ENCODE assay signal across 10 cellular contexts in the genomic region with DNA sequence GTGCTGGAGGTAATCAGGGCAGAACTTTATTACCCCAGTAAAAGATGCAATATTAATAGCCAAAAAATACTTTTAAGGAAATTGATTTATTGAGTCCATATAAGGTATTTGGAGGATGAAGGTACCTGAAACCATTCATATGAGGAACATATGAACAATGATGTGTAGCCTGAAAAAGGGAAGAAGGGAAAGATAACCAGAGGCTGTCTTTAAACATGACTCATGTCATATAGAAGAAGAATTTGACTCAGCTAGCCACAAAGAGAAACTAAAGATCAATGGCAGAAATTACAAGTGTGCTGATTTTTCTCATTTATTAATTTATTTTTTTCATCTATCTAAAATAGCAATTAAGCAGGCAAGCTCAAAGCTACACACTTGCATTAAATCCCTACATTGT.
DNase-seq lines count a peak whose midpoint lies in the region; ATAC-seq, FAIRE-seq and TF ChIP-seq lines count a peak whose summit lies in the region.
"Had no signal": no experiment of that assay in that cellular context is flagged by ENCODE, and none has a peak within 500 bp of the region (broad histone marks: within the 10 kb centered on the region; RNA-seq: fewer than 3 reads in every experiment).

No MANE protein-coding gene starts in this region.

- intact Hi-C loops in endothelial cell of umbilical vein (cut with micrococcal nuclease): no loop called here

- CTCF ChIA-PET in endothelial cell of umbilical vein (lab: Charles Lee): no interaction called here

- no peak overlapping the region for H3K4me2 ChIP-seq in endothelial cell of umbilical vein (ENCODE audit: insufficient read depth, low read length)

- no peaks in the 10 kb centered on the region for H3K79me2 ChIP-seq in endothelial cell of umbilical vein (ENCODE audit: control insufficient read depth, insufficient read depth, low read length)

- no peak for TF ChIP-seq POLR2A in endothelial cell of umbilical vein (IDR thresholded peaks at IDR 0.05; ENCODE audit: low read depth, low read length)

- no peak for DNase-seq in endothelial cell of umbilical vein (ENCODE audit: low read depth, low spot score)
- DNase-seq in stimulated activated CD4-positive, alpha-beta T cell treated with anti-CD3 and anti-CD28 coated beads, Interleukin-4, amount 100 ng/mL, for 1 hour: no peak
- DNase-seq in HTR-8/SVneo (ENCODE audit: insufficient read length, low spot score): no peak
- no peak for DNase-seq in cerebellum (ENCODE audit: low spot score)
- DNase-seq in SW 1271 (lab: John Stamatoyannopoulos, UW): no peak
- DNase-seq: endodermal cell, SHP77 had no signal

- ATAC-seq in GM18861 (IDR thresholded peaks at IDR 0.05; ENCODE audit: unreplicated experiment) (peak; percentile 80), GM21576 (IDR thresholded peaks at IDR 0.05; ENCODE audit: unreplicated experiment) (peak; percentile 62), HG03378 (IDR thresholded peaks at IDR 0.05; ENCODE audit: unreplicated experiment) (peak; percentile 91)

- H2AFZ ChIP-seq in endothelial cell of umbilical vein (ENCODE audit: low read depth, low read length): no peak overlapping the region

- no peak overlapping the region for H3K4me3 ChIP-seq in endothelial cell of umbilical vein (replicated peaks in 1 of 3; ENCODE audit: insufficient read depth in 1 of 3, low read depth in 1 of 3, low read length in 3 of 3)

- no peaks in the 10 kb centered on the region for H3K27me3 ChIP-seq in endothelial cell of umbilical vein (ENCODE audit: control insufficient read depth in 2 of 2, insufficient read depth in 2 of 2, low read length in 2 of 2)

- no peaks in the 10 kb centered on the region for H3K9me3 ChIP-seq in endothelial cell of umbilical vein (replicated peaks; ENCODE audit: control insufficient read depth, insufficient read depth, low read length)

- H3K27ac ChIP-seq in endothelial cell of umbilical vein (ENCODE audit: insufficient read depth, low read depth, low read length): no peak overlapping the region

- no peak for FAIRE-seq in endothelial cell of umbilical vein (lab: Jason Lieb, UNC)
- FAIRE-seq in HTR-8/SVneo (lab: Jason Lieb, UNC): no peak

- no peaks in the 10 kb centered on the region for H3K9me1 ChIP-seq in endothelial cell of umbilical vein (replicated peaks; ENCODE audit: control insufficient read depth, extremely low read depth, insufficient read depth, low read length)

- no peaks in the 10 kb centered on the region for H3K4me1 ChIP-seq in endothelial cell of umbilical vein (ENCODE audit: control insufficient read depth, extremely low read depth, insufficient read depth, low read length)

- no TSS peak for BruUV-seq in endothelial cell of umbilical vein (replicated peaks; lab: Mats Ljungman, UMichigan)

- H4K20me1 ChIP-seq in endothelial cell of umbilical vein (replicated peaks; ENCODE audit: control insufficient read depth, extremely low read depth, insufficient read depth, low read length): no peaks in the 10 kb centered on the region

- POLR2A ChIA-PET in endothelial cell of umbilical vein (lab: Charles Lee): no interaction called here

- no peaks in the 10 kb centered on the region for H3K36me3 ChIP-seq in endothelial cell of umbilical vein (ENCODE audit: control insufficient read depth in 2 of 2, extremely low read depth in 1 of 2, insufficient read depth in 2 of 2, low read length in 2 of 2)

- dilution Hi-C loops in endothelial cell of umbilical vein (cut with MboI; ENCODE audit: extremely low pct_ligation_motif_present, low sequenced_read_pairs): no loop called here

- no peak for TF ChIP-seq CTCF in endothelial cell of umbilical vein (IDR thresholded peaks at IDR 0.05; ENCODE audit: extremely low read depth in 1 of 2, insufficient read depth in 1 of 2, low read depth in 1 of 2, low read length in 2 of 2)

- no peak overlapping the region for H3K9ac ChIP-seq in endothelial cell of umbilical vein (replicated peaks; ENCODE audit: extremely low read depth, insufficient read depth, low read length)

TF ChIP-seq in endothelial cell of umbilical vein, 7 proteins besides CTCF, POLR2A, EP300 and RAD21:
- TF ChIP-seq FOS (IDR thresholded peaks at IDR 0.05; ENCODE audit: borderline replicate concordance, insufficient read depth, low read length): peak; percentile 8
- TF ChIP-seq GATA2 (IDR thresholded peaks at IDR 0.05; ENCODE audit: insufficient read depth, insufficient read length, low read depth, low read length): no peak
